In the genomic region with DNA sequence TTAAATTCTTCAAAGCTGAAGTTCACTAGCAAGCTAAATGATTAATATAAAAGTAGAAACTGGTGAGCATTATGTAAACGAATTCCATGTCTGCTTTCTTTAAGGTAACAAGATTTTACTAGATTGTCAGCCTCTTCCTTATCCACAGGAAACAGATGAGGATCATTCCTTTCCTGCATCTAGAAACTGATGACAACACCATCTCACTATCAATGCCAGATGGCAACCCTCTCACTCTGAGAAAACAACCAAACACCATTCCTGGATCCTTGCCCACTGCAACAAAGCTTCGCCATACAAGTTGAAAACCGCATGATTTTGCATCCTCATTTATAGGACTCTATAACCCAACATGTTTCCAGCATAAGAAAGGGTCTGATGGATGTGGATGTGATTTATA, we compare ENCODE assay signal across 12 cellular contexts.
DNase-seq lines count a peak whose midpoint lies in the region; ATAC-seq and TF ChIP-seq lines count a peak whose summit lies in the region.
"Had no signal": no experiment of that assay in that cellular context is flagged by ENCODE, and none has a peak within 500 bp of the region (broad histone marks: within the 10 kb centered on the region; RNA-seq: fewer than 3 reads in every experiment).

No MANE protein-coding gene starts in this region.

- CTCF ChIA-PET in activated CD4-positive, alpha-beta T cell treated with anti-CD3 and anti-CD28 coated beads for 36 hours (lab: Charles Lee), result no interaction called here

- peak; percentile 24 to 70 for TF ChIP-seq EP300 in tibial nerve (IDR thresholded peaks at IDR 0.05)

- no peak overlapping the region for H3K4me3 Mint-ChIP-seq in activated CD4-positive, alpha-beta T cell treated with anti-CD3 and anti-CD28 coated beads for 36 hours
- H3K4me3 Mint-ChIP-seq: activated CD8-positive, alpha-beta T cell treated with anti-CD3 and anti-CD28 coated beads for 36 hours; stimulated activated naive CD8-positive, alpha-beta T cell treated with anti-CD3 and anti-CD28 coated beads, Interleukin-15, Interleukin-2, amounts not matched to agents 100 ng/mL and 50 ng/mL, for 24 hours had no signal

- H3K4me3 ChIP-seq in heart right ventricle, result no peak overlapping the region
- no peak overlapping the region for H3K4me3 ChIP-seq in fibroblast of mammary gland (ENCODE audit: control insufficient read depth, low read depth, low read length)
- no peak overlapping the region for H3K4me3 ChIP-seq in tibial nerve
- H3K4me3 ChIP-seq: sigmoid colon had no signal

- peaks cover 2 to 64% (median 54%) of the 10 kb centered on the region in 9 donors for H3K4me1 ChIP-seq in heart right ventricle
- H3K4me1 ChIP-seq in tibial nerve, result peaks cover 0 to 47% (median 6%) of the 10 kb centered on the region in 4 donors

- DNase-seq in heart right ventricle (peak in 1 of 2 donors; percentile 42), cardiac septum (ENCODE audit: low spot score) (no peak), fibroblast of mammary gland (ENCODE audit: low read depth) (peak; percentile 81), tibial nerve (ENCODE audit: low spot score in 2 of 2) (no peak), NCI-H1092 (lab: John Stamatoyannopoulos, UW) (no peak)
- no peak for DNase-seq in activated CD4-positive, alpha-beta T cell treated with anti-CD3 and anti-CD28 coated beads for 36 hours
- DNase-seq: activated CD8-positive, alpha-beta T cell treated with anti-CD3 and anti-CD28 coated beads for 36 hours; PC-3; sigmoid colon had no signal

- no peak for TF ChIP-seq POLR2A in tibial nerve (IDR thresholded peaks at IDR 0.05)

- H3K27me3 ChIP-seq in heart right ventricle, result no peaks in the 10 kb centered on the region
- no peaks in the 10 kb centered on the region for H3K27me3 ChIP-seq in tibial nerve
- H3K27me3 ChIP-seq: sigmoid colon had no signal

- no peaks in the 10 kb centered on the region for H3K9me3 Mint-ChIP-seq in activated CD4-positive, alpha-beta T cell treated with anti-CD3 and anti-CD28 coated beads for 36 hours (ENCODE audit: low read depth)
- H3K9me3 Mint-ChIP-seq: activated CD8-positive, alpha-beta T cell treated with anti-CD3 and anti-CD28 coated beads for 36 hours; stimulated activated naive CD8-positive, alpha-beta T cell treated with anti-CD3 and anti-CD28 coated beads, Interleukin-15, Interleukin-2, amounts not matched to agents 100 ng/mL and 50 ng/mL, for 24 hours had no signal

- POLR2A ChIA-PET in activated CD4-positive, alpha-beta T cell treated with anti-CD3 and anti-CD28 coated beads for 36 hours (lab: Charles Lee), result no interaction called here

- no peaks in the 10 kb centered on the region for H3K4me1 Mint-ChIP-seq in activated CD4-positive, alpha-beta T cell treated with anti-CD3 and anti-CD28 coated beads for 36 hours

- TF ChIP-seq CTCF in heart right ventricle (IDR thresholded peaks at IDR 0.05) (no peak), fibroblast of mammary gland (conservative IDR thresholded peaks at IDR 0.05; ENCODE audit: control insufficient read depth, insufficient read depth, low read depth, low read length) (no peak), tibial nerve (IDR thresholded peaks at IDR 0.05) (no peak)

- peak overlapping the region in 6 of 10 donors; percentile 31 to 81 (median 78) for H3K27ac ChIP-seq in heart right ventricle
- peak overlapping the region in 2 of 4 donors; percentile 1 to 18 for H3K27ac ChIP-seq in tibial nerve

- H3K9me3 ChIP-seq in heart right ventricle (no peaks in the 10 kb centered on the region), tibial nerve (no peaks in the 10 kb centered on the region)
- H3K9me3 ChIP-seq: sigmoid colon had no signal

- intact Hi-C loops in heart right ventricle (cut with DNase I) (no loop called here), cardiac septum (cut with DNase I) (no loop called here)
- intact Hi-C loops in activated CD4-positive, alpha-beta T cell treated with anti-CD3 and anti-CD28 coated beads for 36 hours (cut with DNase I, micrococcal nuclease), result no loop called here

- H3K27ac Mint-ChIP-seq in activated CD4-positive, alpha-beta T cell treated with anti-CD3 and anti-CD28 coated beads for 36 hours, result no peak overlapping the region
- H3K27ac Mint-ChIP-seq: activated CD8-positive, alpha-beta T cell treated with anti-CD3 and anti-CD28 coated beads for 36 hours; stimulated activated naive CD8-positive, alpha-beta T cell treated with anti-CD3 and anti-CD28 coated beads, Interleukin-15, Interleukin-2, amounts not matched to agents 100 ng/mL and 50 ng/mL, for 24 hours had no signal

- H3K36me3 ChIP-seq in heart right ventricle (peaks cover 0 to 27% (median 17%) of the 10 kb centered on the region in 9 donors), tibial nerve (peaks cover 0 to 16% (median 0%) of the 10 kb centered on the region in 3 donors)
- H3K36me3 ChIP-seq: sigmoid colon had no signal

- no peaks in the 10 kb centered on the region for H3K36me3 Mint-ChIP-seq in activated CD4-positive, alpha-beta T cell treated with anti-CD3 and anti-CD28 coated beads for 36 hours (ENCODE audit: low read depth)

- ATAC-seq in heart right ventricle (peak in 3 of 8 donors; percentile 15 to 29 (median 19)), GM21619 (IDR thresholded peaks at IDR 0.05; ENCODE audit: unreplicated experiment) (no peak)
- no peak for ATAC-seq in activated CD4-positive, alpha-beta T cell treated with anti-CD3 and anti-CD28 coated beads for 36 hours
- ATAC-seq: activated CD8-positive, alpha-beta T cell treated with anti-CD3 and anti-CD28 coated beads for 36 hours; PC-3 had no signal

- no peaks in the 10 kb centered on the region for H3K27me3 Mint-ChIP-seq in activated CD4-positive, alpha-beta T cell treated with anti-CD3 and anti-CD28 coated beads for 36 hours
- H3K27me3 Mint-ChIP-seq: stimulated activated naive CD8-positive, alpha-beta T cell treated with anti-CD3 and anti-CD28 coated beads, Interleukin-15, Interleukin-2, amounts not matched to agents 100 ng/mL and 50 ng/mL, for 24 hours had no signal

- WGBS in heart right ventricle, 2 donors, result 15 to 23% methylated on average over 3 of the region's 3 CpGs
- 51 to 54% methylated on average over 3 of the region's 3 CpGs for WGBS in tibial nerve, 2 donors

TF ChIP-seq in PFSK-1, 5 proteins besides CTCF, POLR2A, EP300 and RAD21:
- TF ChIP-seq SIN3A (IDR thresholded peaks at IDR 0.05; ENCODE audit: borderline replicate concordance, insufficient read depth, low read length), result peak; percentile 72; the same call in 1 of the 2 replicates
- TF ChIP-seq, protein P1, sequence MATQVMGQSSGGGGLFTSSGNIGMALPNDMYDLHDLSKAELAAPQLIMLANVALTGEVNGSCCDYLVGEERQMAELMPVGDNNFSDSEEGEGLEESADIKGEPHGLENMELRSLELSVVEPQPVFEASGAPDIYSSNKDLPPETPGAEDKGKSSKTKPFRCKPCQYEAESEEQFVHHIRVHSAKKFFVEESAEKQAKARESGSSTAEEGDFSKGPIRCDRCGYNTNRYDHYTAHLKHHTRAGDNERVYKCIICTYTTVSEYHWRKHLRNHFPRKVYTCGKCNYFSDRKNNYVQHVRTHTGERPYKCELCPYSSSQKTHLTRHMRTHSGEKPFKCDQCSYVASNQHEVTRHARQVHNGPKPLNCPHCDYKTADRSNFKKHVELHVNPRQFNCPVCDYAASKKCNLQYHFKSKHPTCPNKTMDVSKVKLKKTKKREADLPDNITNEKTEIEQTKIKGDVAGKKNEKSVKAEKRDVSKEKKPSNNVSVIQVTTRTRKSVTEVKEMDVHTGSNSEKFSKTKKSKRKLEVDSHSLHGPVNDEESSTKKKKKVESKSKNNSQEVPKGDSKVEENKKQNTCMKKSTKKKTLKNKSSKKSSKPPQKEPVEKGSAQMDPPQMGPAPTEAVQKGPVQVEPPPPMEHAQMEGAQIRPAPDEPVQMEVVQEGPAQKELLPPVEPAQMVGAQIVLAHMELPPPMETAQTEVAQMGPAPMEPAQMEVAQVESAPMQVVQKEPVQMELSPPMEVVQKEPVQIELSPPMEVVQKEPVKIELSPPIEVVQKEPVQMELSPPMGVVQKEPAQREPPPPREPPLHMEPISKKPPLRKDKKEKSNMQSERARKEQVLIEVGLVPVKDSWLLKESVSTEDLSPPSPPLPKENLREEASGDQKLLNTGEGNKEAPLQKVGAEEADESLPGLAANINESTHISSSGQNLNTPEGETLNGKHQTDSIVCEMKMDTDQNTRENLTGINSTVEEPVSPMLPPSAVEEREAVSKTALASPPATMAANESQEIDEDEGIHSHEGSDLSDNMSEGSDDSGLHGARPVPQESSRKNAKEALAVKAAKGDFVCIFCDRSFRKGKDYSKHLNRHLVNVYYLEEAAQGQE (IDR thresholded peaks at IDR 0.05; ENCODE audit: insufficient read depth in 1 of 2, low read depth in 2 of 2, low read length in 2 of 2), result no peak
- TF ChIP-seq POLR2AphosphoS5 (IDR thresholded peaks at IDR 0.05; ENCODE audit: low read depth, low read length), result peak; percentile 44; the same call in 1 of the 2 replicates
- peak; percentile 79 for TF ChIP-seq FOXP2 (optimal IDR thresholded peaks at IDR 0.05; ENCODE audit: borderline replicate concordance, extremely low read depth, extremely low read length, insufficient read depth)
- no peak for TF ChIP-seq TAF1 (IDR thresholded peaks at IDR 0.05; ENCODE audit: borderline replicate concordance, insufficient read depth, low read length)
TF ChIP-seq in PFSK-1: peak in this region for 3.
